40 cellular contexts compared by ENCODE assay signal in genomic region chr6:3699231-3699630, GRCh38.
"Had no signal": no experiment of that assay in that cellular context is flagged by ENCODE, and none has a peak within 500 bp of the region (broad histone marks: within the 10 kb centered on the region; RNA-seq: fewer than 3 reads in every experiment).

No MANE protein-coding gene starts in this region.

- H3K9me3 Mint-ChIP-seq: activated T-helper 1 cell treated with anti-CD3 and anti-CD28 coated beads, Interleukin-12 subunit alpha, Interleukin-12 subunit beta, Interleukin-2, Interleukin-4 antibody, amounts not matched to agents 30 ng/mL and 10 ng/mL and 1 ng/mL, durations not matched to agents 14 hours and 24 hours and 36 hours; activated T-helper 2 cell treated with anti-CD3 and anti-CD28 coated beads, Interferon-gamma antibody, Interleukin-2, Interleukin-4, amounts not matched to agents 10 μg/mL and 5 μg/mL and 100 μg/mL, durations not matched to agents 14 hours and 24 hours and 36 hours; central memory CD8-positive, alpha-beta T cell had no signal

- H3K4me1 ChIP-seq: adrenal gland, body of pancreas, breast epithelium had no signal

- H3K4me3 Mint-ChIP-seq: activated naive CD4-positive, alpha-beta T cell treated with anti-CD3 and anti-CD28 coated beads for 36 hours; activated naive CD4-positive, alpha-beta T cell treated with anti-CD3 and anti-CD28 coated beads, Interleukin-2, amount 10 ng/mL, durations not matched to agents 7 days and 5 days; activated naive CD4-positive, alpha-beta T cell treated with anti-CD3 and anti-CD28 coated beads, Interleukin-2, amount 50 U/mL, for 24 hours; activated naive CD8-positive, alpha-beta T cell; activated naive CD8-positive, alpha-beta T cell treated with anti-CD3 and anti-CD28 coated beads for 36 hours; activated naive CD8-positive, alpha-beta T cell treated with anti-CD3 and anti-CD28 coated beads, Interleukin-2, amount 10 ng/mL, durations not matched to agents 7 days and 5 days; activated naive CD8-positive, alpha-beta T cell treated with anti-CD3 and anti-CD28 coated beads, Interleukin-2, amount 50 U/mL, for 24 hours; activated T-cell treated with anti-CD3 and anti-CD28 coated beads, Interleukin-2, amount 50 U/mL, for 24 hours; activated T-cell treated with anti-CD3 and anti-CD28 coated beads, Interleukin-2, amount 50 U/mL, for 4 hours; activated T-cell treated with anti-CD3 and anti-CD28 coated beads, Interleukin-2, amount 50 U/mL, for 72 hours; activated T-helper 1 cell treated with anti-CD3 and anti-CD28 coated beads, Interleukin-12 subunit alpha, Interleukin-12 subunit beta, Interleukin-2, Interleukin-4 antibody, amounts not matched to agents 30 ng/mL and 10 ng/mL and 1 ng/mL, durations not matched to agents 14 hours and 24 hours and 36 hours; activated T-helper 17 cell treated with anti-CD3 and anti-CD28 coated beads, Interleukin-2, amount 50 U/mL, for 72 hours; brain; central memory CD8-positive, alpha-beta T cell had no signal

- H3K9me3 ChIP-seq: adrenal gland, ascending aorta, body of pancreas had no signal

- H3K27ac Mint-ChIP-seq: activated naive CD4-positive, alpha-beta T cell treated with anti-CD3 and anti-CD28 coated beads for 36 hours; activated naive CD4-positive, alpha-beta T cell treated with anti-CD3 and anti-CD28 coated beads, Interleukin-2, amount 10 ng/mL, durations not matched to agents 7 days and 5 days; activated naive CD4-positive, alpha-beta T cell treated with anti-CD3 and anti-CD28 coated beads, Interleukin-2, amount 50 U/mL, for 24 hours; activated naive CD8-positive, alpha-beta T cell; activated naive CD8-positive, alpha-beta T cell treated with anti-CD3 and anti-CD28 coated beads for 36 hours; activated naive CD8-positive, alpha-beta T cell treated with anti-CD3 and anti-CD28 coated beads, Interleukin-2, amount 10 ng/mL, durations not matched to agents 7 days and 5 days; activated naive CD8-positive, alpha-beta T cell treated with anti-CD3 and anti-CD28 coated beads, Interleukin-2, amount 50 U/mL, for 24 hours; activated T-cell treated with anti-CD3 and anti-CD28 coated beads, Interleukin-2, amount 50 U/mL, for 24 hours; activated T-cell treated with anti-CD3 and anti-CD28 coated beads, Interleukin-2, amount 50 U/mL, for 72 hours; activated T-helper 1 cell treated with anti-CD3 and anti-CD28 coated beads, Interleukin-12 subunit alpha, Interleukin-12 subunit beta, Interleukin-2, Interleukin-4 antibody, amounts not matched to agents 30 ng/mL and 10 ng/mL and 1 ng/mL, durations not matched to agents 14 hours and 24 hours and 36 hours; activated T-helper 17 cell treated with anti-CD3 and anti-CD28 coated beads, Interleukin-2, amount 50 U/mL, for 72 hours; activated T-helper 2 cell treated with anti-CD3 and anti-CD28 coated beads, Interferon-gamma antibody, Interleukin-2, Interleukin-4, amounts not matched to agents 10 μg/mL and 5 μg/mL and 100 μg/mL, durations not matched to agents 14 hours and 24 hours and 36 hours; brain had no signal

- H3K27ac ChIP-seq: adrenal gland, ascending aorta, body of pancreas, brain microvascular endothelial cell, breast epithelium, cardiac muscle cell had no signal

- H3K27me3 ChIP-seq: adrenal gland, ascending aorta, body of pancreas, brain microvascular endothelial cell, breast epithelium, cardiac muscle cell had no signal

- ATAC-seq: activated naive CD4-positive, alpha-beta T cell treated with anti-CD3 and anti-CD28 coated beads, Interleukin-2, amount 50 U/mL, for 72 hours; activated naive CD8-positive, alpha-beta T cell treated with anti-CD3 and anti-CD28 coated beads, Interleukin-2, amount 50 U/mL, for 24 hours; activated T-cell treated with anti-CD3 and anti-CD28 coated beads, Interleukin-2, amount 50 U/mL, for 4 hours; activated T-cell treated with anti-CD3 and anti-CD28 coated beads, Interleukin-2, amount 50 U/mL, for 72 hours; activated T-helper 17 cell treated with anti-CD3 and anti-CD28 coated beads, Interleukin-2, amount 50 U/mL, for 72 hours; body of pancreas had no signal

- H3K4me1 Mint-ChIP-seq: activated naive CD4-positive, alpha-beta T cell treated with anti-CD3 and anti-CD28 coated beads, Interleukin-2, amount 10 ng/mL, durations not matched to agents 7 days and 5 days; activated naive CD4-positive, alpha-beta T cell treated with anti-CD3 and anti-CD28 coated beads, Interleukin-2, amount 50 U/mL, for 24 hours; activated naive CD8-positive, alpha-beta T cell treated with anti-CD3 and anti-CD28 coated beads for 36 hours; activated naive CD8-positive, alpha-beta T cell treated with anti-CD3 and anti-CD28 coated beads, Interleukin-2, amount 10 ng/mL, durations not matched to agents 7 days and 5 days; activated naive CD8-positive, alpha-beta T cell treated with anti-CD3 and anti-CD28 coated beads, Interleukin-2, amount 50 U/mL, for 24 hours; activated T-helper 17 cell treated with anti-CD3 and anti-CD28 coated beads, Interleukin-2, amount 50 U/mL, for 72 hours; central memory CD8-positive, alpha-beta T cell had no signal

- H3K36me3 ChIP-seq: adrenal gland, ascending aorta, brain microvascular endothelial cell, breast epithelium, cardiac muscle cell had no signal

- H3K27me3 Mint-ChIP-seq: activated naive CD8-positive, alpha-beta T cell; activated naive CD8-positive, alpha-beta T cell treated with anti-CD3 and anti-CD28 coated beads for 36 hours had no signal

- DNase-seq: activated effector memory CD4-positive, alpha-beta T cell treated with anti-CD3 and anti-CD28 coated beads, Interleukin-2, amount 50 U/mL, for 16 hours; activated effector memory CD4-positive, alpha-beta T cell treated with Interleukin-2 at 50 U/mL for 16 hours; activated gamma-delta T cell; activated gamma-delta T cell treated with Interleukin-2 at 50 U/mL for 16 hours; activated naive CD4-positive, alpha-beta T cell; activated naive CD4-positive, alpha-beta T cell treated with anti-CD3 and anti-CD28 coated beads for 36 hours; activated naive CD4-positive, alpha-beta T cell treated with anti-CD3 and anti-CD28 coated beads, Interleukin-2, amount 10 ng/mL, durations not matched to agents 7 days and 5 days; activated naive CD4-positive, alpha-beta T cell treated with anti-CD3 and anti-CD28 coated beads, Interleukin-2, amount 50 U/mL, for 16 hours; activated naive CD4-positive, alpha-beta T cell treated with Interleukin-2 at 50 U/mL for 16 hours; activated naive CD8-positive, alpha-beta T cell treated with anti-CD3 and anti-CD28 coated beads for 36 hours; activated naive CD8-positive, alpha-beta T cell treated with anti-CD3 and anti-CD28 coated beads, Interleukin-2, amount 10 ng/mL, durations not matched to agents 7 days and 5 days; activated naive CD8-positive, alpha-beta T cell treated with anti-CD3 and anti-CD28 coated beads, Interleukin-2, amount 50 U/mL, for 24 hours; activated T-cell treated with anti-CD3 and anti-CD28 coated beads, Interleukin-2, amount 50 U/mL, for 24 hours; activated T-cell treated with anti-CD3 and anti-CD28 coated beads, Interleukin-2, amount 50 U/mL, for 4 hours; activated T-cell treated with anti-CD3 and anti-CD28 coated beads, Interleukin-2, amount 50 U/mL, for 48 hours; activated T-cell treated with anti-CD3 and anti-CD28 coated beads, Interleukin-2, amount 50 U/mL, for 72 hours; adrenal gland; amniotic stem cell; amygdala; anterior cingulate cortex; aorta; body of pancreas; brain microvascular endothelial cell; caudate nucleus; central memory CD4-positive, alpha-beta T cell; cerebellar nuclear complex had no signal

- H3K36me3 Mint-ChIP-seq: activated naive CD4-positive, alpha-beta T cell treated with anti-CD3 and anti-CD28 coated beads, Interleukin-2, amount 10 ng/mL, durations not matched to agents 7 days and 5 days; activated naive CD8-positive, alpha-beta T cell treated with anti-CD3 and anti-CD28 coated beads for 36 hours; activated naive CD8-positive, alpha-beta T cell treated with anti-CD3 and anti-CD28 coated beads, Interleukin-2, amount 10 ng/mL, durations not matched to agents 7 days and 5 days; brain had no signal

- FAIRE-seq: astrocyte, bronchial epithelial cell, colon had no signal

- H3K4me3 ChIP-seq: adrenal gland, ascending aorta, body of pancreas, breast epithelium, cardiac muscle cell had no signal
